In genomic region chr2:143089520-143089919, GRCh38 we compare ENCODE assay signal across 6 cellular contexts. TPM values are rescaled to one million over a fixed set of nuclear protein-coding genes. Genes with fewer than 3 reads are reported as not detected.
"Had no signal": no experiment of that assay in that cellular context is flagged by ENCODE, and none has a peak within 500 bp of the region (broad histone marks: within the 10 kb centered on the region; RNA-seq: fewer than 3 reads in every experiment).

No MANE protein-coding gene starts in this region.

RNA-seq across cellular contexts. Expression of gene ARHGAP15, which starts 39.7 kb away (rescaled TPM):
- total RNA-seq: dermis blood vessel endothelial cell, endothelial cell of umbilical vein, epithelial cell of proximal tubule, fibroblast of lung, foreskin keratinocyte, glomerular endothelial cell had no signal
- polyA plus RNA-seq: endothelial cell of umbilical vein, foreskin keratinocyte had no signal
